Comparison of ENCODE assay signal across 7 cellular contexts in genomic region chr6:42045538-42046460, GRCh38. TPM values are rescaled to one million over a fixed set of nuclear protein-coding genes. Genes with fewer than 3 reads are reported as not detected.
DNase-seq lines count a peak whose midpoint lies in the region; ATAC-seq and TF ChIP-seq lines count a peak whose summit lies in the region.

No MANE protein-coding gene starts in this region.

- 5 to 6% methylated on average over 8 to 12 of the region's 14 CpGs for WGBS in endodermal cell (ENCODE audit: insufficient coverage in 1 of 2, insufficient read length in 1 of 2), 2 experiments

- peaks cover 72% of the 10 kb centered on the region for H3K27me3 ChIP-seq in endodermal cell (ENCODE audit: control insufficient read depth, insufficient read depth, low read length, poor library complexity, severe bottlenecking)

- H3K4me3 ChIP-seq in endodermal cell (ENCODE audit: low read length), result no peak overlapping the region

- no peaks in the 10 kb centered on the region for H3K9me3 ChIP-seq in endodermal cell (ENCODE audit: control insufficient read depth, low read length)

- H3K36me3 ChIP-seq in endodermal cell (ENCODE audit: control insufficient read depth, insufficient read depth, low read length), result no peaks in the 10 kb centered on the region

- H3K27me3 Mint-ChIP-seq in endodermal cell (ENCODE audit: insufficient read depth), result peaks cover 95% of the 10 kb centered on the region
- no peaks in the 10 kb centered on the region for H3K27me3 Mint-ChIP-seq in mesothelial cell of epicardium (ENCODE audit: low read depth)
- no peaks in the 10 kb centered on the region for H3K27me3 Mint-ChIP-seq in stimulated activated naive B cell treated with anti-CD40 and anti-IgM and Interleukin-4, amounts not matched to agents 10 μg/mL and 1 μg/mL and 100 μg/mL, for 72 hours

- DNase-seq in H4 (ENCODE audit: low spot score), result peak; percentile 77
- peak; percentile 58 for DNase-seq in NCI-H510A (lab: John Stamatoyannopoulos, UW)
- DNase-seq in activated CD8-positive, alpha-beta memory T cell treated with anti-CD3 and anti-CD28 coated beads for 24 hours, result peak; percentile 87
- peak; percentile 87 for DNase-seq in endodermal cell
- DNase-seq in mesothelial cell of epicardium (ENCODE audit: low spot score in 2 of 2, unreplicated experiment in 2 of 2), result peak in 1 of 2 experiments; percentile 61
- DNase-seq in stimulated activated naive B cell treated with anti-CD40 and anti-IgM and Interleukin-4, amounts not matched to agents 10 μg/mL and 1 μg/mL and 100 μg/mL, for 72 hours, result no peak

- no peak overlapping the region for H3K9ac ChIP-seq in endodermal cell (ENCODE audit: extremely low read depth, low read length, poor library complexity, severe bottlenecking)

- peak; percentile 15 to 20 for ATAC-seq in stimulated activated naive B cell treated with anti-CD40 and anti-IgM and Interleukin-4, amounts not matched to agents 10 μg/mL and 1 μg/mL and 100 μg/mL, for 72 hours (replicated peaks)
- ATAC-seq in HG03095 (IDR thresholded peaks at IDR 0.05; ENCODE audit: unreplicated experiment), result no peak

- H3K36me3 Mint-ChIP-seq in endodermal cell (ENCODE audit: low read depth), result no peaks in the 10 kb centered on the region
- no peaks in the 10 kb centered on the region for H3K36me3 Mint-ChIP-seq in mesothelial cell of epicardium
- no peaks in the 10 kb centered on the region for H3K36me3 Mint-ChIP-seq in stimulated activated naive B cell treated with anti-CD40 and anti-IgM and Interleukin-4, amounts not matched to agents 10 μg/mL and 1 μg/mL and 100 μg/mL, for 72 hours

- H3K4me1 Mint-ChIP-seq in endodermal cell (peaks cover 22% of the 10 kb centered on the region), mesothelial cell of epicardium (peaks cover 44% of the 10 kb centered on the region)
- peaks cover 69 to 84% of the 10 kb centered on the region in 2 donors for H3K4me1 Mint-ChIP-seq in stimulated activated naive B cell treated with anti-CD40 and anti-IgM and Interleukin-4, amounts not matched to agents 10 μg/mL and 1 μg/mL and 100 μg/mL, for 72 hours

- H3K4me3 Mint-ChIP-seq in endodermal cell (no peak overlapping the region), mesothelial cell of epicardium (peak overlapping the region; percentile 48)
- peak overlapping the region; percentile 67 to 75 for H3K4me3 Mint-ChIP-seq in stimulated activated naive B cell treated with anti-CD40 and anti-IgM and Interleukin-4, amounts not matched to agents 10 μg/mL and 1 μg/mL and 100 μg/mL, for 72 hours

- no peak for TF ChIP-seq CTCF in endodermal cell (conservative IDR thresholded peaks at IDR 0.05)
- TF ChIP-seq CTCF in mesothelial cell of epicardium (IDR thresholded peaks at IDR 0.05; ENCODE audit: unreplicated experiment), result no peak

- H3K27ac Mint-ChIP-seq in endodermal cell (no peak overlapping the region), mesothelial cell of epicardium (peak overlapping the region; percentile 95)
- H3K27ac Mint-ChIP-seq in stimulated activated naive B cell treated with anti-CD40 and anti-IgM and Interleukin-4, amounts not matched to agents 10 μg/mL and 1 μg/mL and 100 μg/mL, for 72 hours, result peak overlapping the region; percentile 81

- no peaks in the 10 kb centered on the region for H3K9me3 Mint-ChIP-seq in endodermal cell
- no peaks in the 10 kb centered on the region for H3K9me3 Mint-ChIP-seq in mesothelial cell of epicardium
- H3K9me3 Mint-ChIP-seq in stimulated activated naive B cell treated with anti-CD40 and anti-IgM and Interleukin-4, amounts not matched to agents 10 μg/mL and 1 μg/mL and 100 μg/mL, for 72 hours, result no peaks in the 10 kb centered on the region

- H3K4me1 ChIP-seq in endodermal cell (ENCODE audit: control insufficient read depth, insufficient read depth, low read length), result no peaks in the 10 kb centered on the region

- H3K27ac ChIP-seq in endodermal cell (ENCODE audit: low read depth, low read length), result no peak overlapping the region

RNA-seq across cellular contexts. Expression of gene TAF8, which starts 4.5 kb away (rescaled TPM):
- total RNA-seq in H4 (2014; rRNA removed; shearing (Covaris generic)), result 27.8 and 30.4 TPM in 2 replicates
- total RNA-seq in endodermal cell (10 to 100 TPM; 27.9 to 31.0 TPM), mesothelial cell of epicardium (32.1 to 38.9 TPM (median 36.5 TPM) in 3 replicates)
- polyA plus RNA-seq in endodermal cell (2013, experiment 1 of 2), result 21.5 TPM
- 19.4 TPM for polyA plus RNA-seq in endodermal cell (2013, experiment 2 of 2)
